ENCODE assay signal across 11 cellular contexts in the genomic region with DNA sequence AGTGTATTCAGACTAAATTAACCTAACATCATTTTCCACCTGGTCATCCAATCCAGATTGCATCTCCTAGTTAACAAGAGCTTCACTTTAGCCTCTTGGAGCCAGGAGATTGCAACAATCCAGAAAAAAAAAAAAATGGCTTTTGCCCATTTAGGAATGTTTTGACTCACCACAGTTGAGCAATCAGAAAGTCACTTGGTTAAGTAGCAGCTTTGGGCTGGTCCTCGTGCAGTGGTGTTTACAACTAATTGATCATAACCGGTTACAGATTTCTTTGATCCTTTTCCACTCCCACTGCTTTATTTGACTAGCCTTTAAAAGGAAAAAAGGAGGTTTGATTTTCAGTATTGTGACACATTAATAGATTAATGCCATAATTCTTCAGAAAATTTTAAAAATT.
A peak's percentile ranks its signal among the peaks of the same experiment; 100 is the strongest.
DNase-seq lines count a peak whose midpoint lies in the region; TF ChIP-seq lines count a peak whose summit lies in the region.
"Had no signal": no experiment of that assay in that cellular context is flagged by ENCODE, and none has a peak within 500 bp of the region (broad histone marks: within the 10 kb centered on the region; RNA-seq: fewer than 3 reads in every experiment).

No MANE protein-coding gene starts in this region.

- H3K9ac ChIP-seq in smooth muscle cell (ENCODE audit: low read depth): no peak overlapping the region

- 2% methylated on average over 2 of the region's 2 CpGs for WGBS in smooth muscle cell (ENCODE audit: low lambda C conversion rate)
- WGBS in esophagus muscularis mucosa: 65% methylated on average over 2 of the region's 2 CpGs

- intact Hi-C loops in esophagus muscularis mucosa (cut with DNase I): no loop called here

- no peaks in the 10 kb centered on the region for H4K20me1 ChIP-seq in smooth muscle cell (ENCODE audit: low read depth)

- TF ChIP-seq CTCF in fibroblast of pulmonary artery (IDR thresholded peaks at IDR 0.05; ENCODE audit: low read length, missing control alignments) (no peak), smooth muscle cell (IDR thresholded peaks at IDR 0.05; ENCODE audit: borderline replicate concordance, insufficient read depth, poor library complexity, severe bottlenecking) (no peak), osteocyte (IDR thresholded peaks at IDR 0.05) (no peak), esophagus muscularis mucosa (IDR thresholded peaks at IDR 0.05) (no peak)

- no peaks in the 10 kb centered on the region for H3K9me3 ChIP-seq in smooth muscle cell (replicated peaks; ENCODE audit: low read depth)
- no peaks in the 10 kb centered on the region for H3K9me3 ChIP-seq in esophagus muscularis mucosa

- H3K4me1 ChIP-seq in smooth muscle cell (ENCODE audit: low read depth) (no peaks in the 10 kb centered on the region), esophagus muscularis mucosa (no peaks in the 10 kb centered on the region)

- peaks cover 18% of the 10 kb centered on the region for H3K4me1 Mint-ChIP-seq in osteocyte (ENCODE audit: unreplicated experiment)
- H3K4me1 Mint-ChIP-seq: B cell had no signal

- peak in 2 of 3 experiments; percentile 30 to 76 for DNase-seq in NCI-H1417 (lab: John Stamatoyannopoulos, UW)
- DNase-seq in NCI-H1417 treated with DMSO at 0.1 percent for 48 hours (lab: John Stamatoyannopoulos, UW): no peak
- peak; percentile 36 for DNase-seq in NCI-H774 (lab: John Stamatoyannopoulos, UW)
- DNase-seq in fibroblast of pulmonary artery (ENCODE audit: low read depth): peak; percentile 93
- DNase-seq in smooth muscle cell (lab: John Stamatoyannopoulos, UW; ENCODE audit: unreplicated experiment): no peak
- DNase-seq in osteocyte (ENCODE audit: extremely low spot score, unreplicated experiment): no peak
- DNase-seq in esophagus muscularis mucosa (ENCODE audit: extremely low spot score): no peak
- no peak for DNase-seq in COLO668 (lab: John Stamatoyannopoulos, UW; ENCODE audit: unreplicated experiment)
- DNase-seq: cortex of kidney, KBM-7 had no signal

- H3K27me3 ChIP-seq in smooth muscle cell (ENCODE audit: low read depth) (no peaks in the 10 kb centered on the region), esophagus muscularis mucosa (no peaks in the 10 kb centered on the region)

- H3K4me3 ChIP-seq in fibroblast of pulmonary artery (replicated peaks; ENCODE audit: low read depth, low read length) (no peak overlapping the region), smooth muscle cell (no peak overlapping the region), esophagus muscularis mucosa (no peak overlapping the region)

- TF ChIP-seq EP300 in esophagus muscularis mucosa (IDR thresholded peaks at IDR 0.05): no peak

- H3K36me3 ChIP-seq in smooth muscle cell (ENCODE audit: low read depth) (no peaks in the 10 kb centered on the region), esophagus muscularis mucosa (no peaks in the 10 kb centered on the region)

- H3K4me3 Mint-ChIP-seq in osteocyte (ENCODE audit: unreplicated experiment): no peak overlapping the region
- H3K4me3 Mint-ChIP-seq: B cell had no signal

- H3F3A ChIP-seq in smooth muscle cell (ENCODE audit: low read depth): peaks cover 3% of the 10 kb centered on the region

- H3K36me3 Mint-ChIP-seq in osteocyte (ENCODE audit: unreplicated experiment): no peaks in the 10 kb centered on the region

- no peaks in the 10 kb centered on the region for H3K9me3 Mint-ChIP-seq in osteocyte (ENCODE audit: unreplicated experiment)

- no peak overlapping the region for H2AFZ ChIP-seq in smooth muscle cell (ENCODE audit: low read depth)

- H3K4me2 ChIP-seq in smooth muscle cell: peak overlapping the region; percentile 27

- H3K79me2 ChIP-seq in smooth muscle cell (ENCODE audit: low read depth): no peaks in the 10 kb centered on the region

- H3K27ac Mint-ChIP-seq in osteocyte (ENCODE audit: unreplicated experiment): no peak overlapping the region
- H3K27ac Mint-ChIP-seq: B cell had no signal

- no peak for TF ChIP-seq POLR2A in esophagus muscularis mucosa (IDR thresholded peaks at IDR 0.05; ENCODE audit: low read depth)

- no peaks in the 10 kb centered on the region for H3K27me3 Mint-ChIP-seq in osteocyte (ENCODE audit: unreplicated experiment)

- H3K27ac ChIP-seq in smooth muscle cell (ENCODE audit: low read depth) (peak overlapping the region; percentile 10), esophagus muscularis mucosa (replicated peaks in 1 of 4) (no peak overlapping the region)

Comparison
In these comparisons a context has a peak if more than half of its experiments do, and no peak if none do; other contexts are left out.
1. DNase-seq: peak in NCI-H1417 (2 of 3), NCI-H774 (single experiment) and fibroblast of pulmonary artery (single experiment); none in NCI-H1417 treated with DMSO at 0.1 percent for 48 hours (single experiment), smooth muscle cell (single experiment), osteocyte (single experiment), esophagus muscularis mucosa (single experiment) and COLO668 (single experiment).